In the genomic region with DNA sequence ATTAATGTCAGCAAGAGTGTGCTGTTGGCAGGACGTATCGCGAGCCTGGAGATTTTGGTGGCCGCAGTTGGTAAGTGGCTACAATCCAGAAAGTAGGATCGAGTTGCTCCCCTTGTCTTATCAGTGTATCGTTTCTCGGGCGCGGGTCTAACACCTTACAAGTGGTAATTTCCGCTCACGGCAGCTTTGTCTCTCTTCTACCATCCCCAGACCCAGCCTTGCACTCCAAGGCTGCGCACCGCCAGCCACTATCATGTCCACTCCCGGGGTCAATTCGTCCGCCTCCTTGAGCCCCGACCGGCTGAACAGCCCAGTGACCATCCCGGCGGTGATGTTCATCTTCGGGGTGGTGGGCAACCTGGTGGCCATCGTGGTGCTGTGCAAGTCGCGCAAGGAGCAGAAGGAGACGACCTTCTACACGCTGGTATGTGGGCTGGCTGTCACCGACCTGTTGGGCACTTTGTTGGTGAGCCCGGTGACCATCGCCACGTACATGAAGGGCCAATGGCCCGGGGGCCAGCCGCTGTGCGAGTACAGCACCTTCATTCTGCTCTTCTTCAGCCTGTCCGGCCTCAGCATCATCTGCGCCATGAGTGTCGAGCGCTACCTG, we compare ENCODE assay signal across 8 cellular contexts. TPM values are rescaled to one million over a fixed set of nuclear protein-coding genes. Genes with fewer than 3 reads are reported as not detected.
DNase-seq lines count a peak whose midpoint lies in the region; ATAC-seq lines count a peak whose summit lies in the region.

No MANE protein-coding gene starts in this region.

- DNase-seq in AG08396 (ENCODE audit: low spot score) (peak; percentile 42), Right ventricle myocardium superior (peak; percentile 48), NCI-H1694 treated with DMSO at 0.1 percent for 48 hours (lab: John Stamatoyannopoulos, UW) (no peak), NCI-H1694 (lab: John Stamatoyannopoulos, UW) (no peak)
- DNase-seq in activated T-helper 9 cell treated with anti-CD3 and anti-CD28 coated beads, Interleukin-2, amount 50 U/mL, for 16 hours (ENCODE audit: low read depth) = peak; percentile 23

- H3K4me3 ChIP-seq in HUES6 (ENCODE audit: low read depth, low read length) (peak overlapping the region; percentile 79), rectal smooth muscle tissue (ENCODE audit: low read length) (peak overlapping the region; percentile 73)

- peaks cover 52% of the 10 kb centered on the region for H3K27me3 ChIP-seq in HUES6 (ENCODE audit: control insufficient read depth, insufficient read depth, low read length)
- no peaks in the 10 kb centered on the region for H3K27me3 ChIP-seq in rectal smooth muscle tissue (ENCODE audit: control insufficient read depth, insufficient read depth, low read length)

- ATAC-seq in Right ventricle myocardium superior (ENCODE audit: poor library complexity) (no peak), HG03025 (IDR thresholded peaks at IDR 0.05; ENCODE audit: low FRiP score, unreplicated experiment) (no peak)

- no peaks in the 10 kb centered on the region for H3K36me3 ChIP-seq in HUES6 (ENCODE audit: control insufficient read depth, insufficient read depth, low read length)
- peaks cover 9% of the 10 kb centered on the region for H3K36me3 ChIP-seq in rectal smooth muscle tissue (ENCODE audit: control insufficient read depth, insufficient read depth, low read length)

- peak overlapping the region; percentile 5 for H3K9ac ChIP-seq in HUES6 (ENCODE audit: low read length)
- H3K9ac ChIP-seq in rectal smooth muscle tissue (ENCODE audit: low read length) = peak overlapping the region; percentile 92

- peaks cover 18% of the 10 kb centered on the region for H3K4me1 ChIP-seq in HUES6 (ENCODE audit: control insufficient read depth, insufficient read depth, low read length)
- no peaks in the 10 kb centered on the region for H3K4me1 ChIP-seq in rectal smooth muscle tissue (ENCODE audit: control insufficient read depth, insufficient read depth, low read length)

- intact Hi-C loops in Right ventricle myocardium superior (cut with DNase I) = loop anchor here (10.0 kb wide), 2 partner anchors 286 to 966 kb away; no protein-coding TSS in a partner anchor

- H3K27ac ChIP-seq in HUES6 (ENCODE audit: low read depth, low read length) (no peak overlapping the region), rectal smooth muscle tissue (ENCODE audit: low read depth, low read length) (peak overlapping the region; percentile 79)

- no peaks in the 10 kb centered on the region for H3K9me3 ChIP-seq in HUES6 (ENCODE audit: control insufficient read depth, insufficient read depth, low read depth, low read length)

RNA-seq across cellular contexts. Expression of a gene that starts 1.1 kb away (rescaled TPM):
- 7.4 TPM for total RNA-seq in Right ventricle myocardium superior

Comparison
In these comparisons a context has a peak if more than half of its experiments do, and no peak if none do; other contexts are left out.
1. DNase-seq: peak in AG08396 (single experiment), activated T-helper 9 cell treated with anti-CD3 and anti-CD28 coated beads, Interleukin-2, amount 50 U/mL, for 16 hours (single experiment) and Right ventricle myocardium superior (single experiment); none in NCI-H1694 treated with DMSO at 0.1 percent for 48 hours (single experiment) and NCI-H1694 (single experiment).